ENCODE assay signal across 19 cellular contexts in the genomic region with DNA sequence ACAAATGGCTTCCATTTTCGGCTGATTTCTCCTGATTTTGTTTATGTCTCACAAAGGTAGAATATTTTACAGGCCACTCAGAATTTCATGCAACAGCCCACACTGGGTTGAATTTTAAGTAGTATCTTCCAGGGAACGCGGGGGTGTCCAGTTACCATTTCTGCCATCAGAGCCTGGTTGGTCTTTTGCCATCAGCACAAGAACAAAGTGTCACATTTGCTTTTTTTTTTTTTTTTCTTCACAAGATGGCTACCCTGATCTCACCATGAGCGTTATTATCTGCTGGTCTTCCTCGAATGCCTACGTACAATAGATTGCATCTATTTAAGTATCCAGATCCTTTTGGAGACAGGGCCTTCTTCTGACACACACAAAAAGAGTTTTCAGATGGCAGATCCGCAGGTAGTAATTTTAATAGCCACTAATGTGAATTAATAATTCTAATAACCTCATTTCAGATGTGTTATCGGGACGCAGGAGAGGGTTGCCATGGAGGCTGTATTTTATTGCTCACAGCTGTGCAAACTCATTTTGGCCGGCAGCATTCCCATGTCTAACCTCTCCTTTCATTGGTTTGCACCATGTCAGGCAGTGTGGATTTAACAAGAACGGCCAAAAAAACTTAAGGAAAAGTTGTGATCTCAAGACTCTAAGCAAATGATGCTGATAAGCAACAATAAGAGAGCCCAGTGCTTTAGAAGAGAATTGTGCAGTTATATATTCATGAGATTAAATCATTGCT.
A peak's percentile ranks its signal among the peaks of the same experiment; 100 is the strongest.
DNase-seq lines count a peak whose midpoint lies in the region; ATAC-seq, FAIRE-seq and TF ChIP-seq lines count a peak whose summit lies in the region.
"Had no signal": no experiment of that assay in that cellular context is flagged by ENCODE, and none has a peak within 500 bp of the region (broad histone marks: within the 10 kb centered on the region; RNA-seq: fewer than 3 reads in every experiment).

No MANE protein-coding gene starts in this region.

- POLR2A ChIA-PET in PC-9 (lab: Charles Lee; ENCODE audit: unreplicated experiment) = no interaction called here

- no peaks in the 10 kb centered on the region for H3K4me1 Mint-ChIP-seq in T-helper 2 cell treated with Interferon-gamma antibody and Interleukin-4, amounts not matched to agents 5 μg/mL and 100 μg/mL, for 36 hours (ENCODE audit: low read depth)
- H3K4me1 Mint-ChIP-seq: activated naive CD4-positive, alpha-beta T cell treated with anti-CD3 and anti-CD28 coated beads, Interleukin-2, amount 50 U/mL, for 24 hours had no signal

- H3K4me1 ChIP-seq in left lung (no peaks in the 10 kb centered on the region), small intestine (ENCODE audit: control insufficient read depth in 2 of 2, insufficient read depth in 1 of 2, low read depth in 1 of 2, low read length in 1 of 2) (no peaks in the 10 kb centered on the region), PC-9 (replicated peaks; ENCODE audit: insufficient read depth) (no peaks in the 10 kb centered on the region)
- H3K4me1 ChIP-seq: Peyer's patch had no signal

- H3K27ac ChIP-seq in left lung = no peak overlapping the region
- H3K27ac ChIP-seq in small intestine (ENCODE audit: low read depth in 1 of 2, low read length in 1 of 2) = no peak overlapping the region
- H3K27ac ChIP-seq in PC-9 = no peak overlapping the region
- H3K27ac ChIP-seq: Peyer's patch, tibial nerve had no signal

- no peak overlapping the region for H3K27ac Mint-ChIP-seq in T-helper 2 cell treated with Interferon-gamma antibody and Interleukin-4, amounts not matched to agents 5 μg/mL and 100 μg/mL, for 36 hours
- H3K27ac Mint-ChIP-seq: activated naive CD4-positive, alpha-beta T cell treated with anti-CD3 and anti-CD28 coated beads, Interleukin-2, amount 50 U/mL, for 24 hours; CD8-positive, alpha-beta T cell; T-helper 17 cell had no signal

- no peak for TF ChIP-seq CTCF in left lung (IDR thresholded peaks at IDR 0.05)
- TF ChIP-seq CTCF in PC-9 (conservative IDR thresholded peaks at IDR 0.05) = no peak

- intact Hi-C loops in left lung (cut with DNase I) (no loop called here), PC-9 (cut with micrococcal nuclease; ENCODE audit: unreplicated experiment) (no loop called here)

- FAIRE-seq in small intestine (lab: Jason Lieb, UNC) = no peak

- CTCF ChIA-PET in PC-9 (lab: Charles Lee) = no interaction called here

- H3K9me3 ChIP-seq in left lung (no peaks in the 10 kb centered on the region), small intestine (ENCODE audit: control insufficient read depth, low read depth) (no peaks in the 10 kb centered on the region), PC-9 (ENCODE audit: insufficient read depth, low read depth) (no peaks in the 10 kb centered on the region)
- H3K9me3 ChIP-seq: Peyer's patch, tibial nerve had no signal

- H3K36me3 ChIP-seq in left lung (no peaks in the 10 kb centered on the region), small intestine (ENCODE audit: control insufficient read depth in 2 of 2, insufficient read depth in 2 of 2, low read length in 2 of 2) (no peaks in the 10 kb centered on the region), PC-9 (ENCODE audit: low read depth) (no peaks in the 10 kb centered on the region)
- H3K36me3 ChIP-seq: Peyer's patch, tibial nerve had no signal

- no peaks in the 10 kb centered on the region for H3K79me2 ChIP-seq in PC-9 (ENCODE audit: low read depth)

- H2AFZ ChIP-seq in PC-9 = no peak overlapping the region

- no peak overlapping the region for H3K4me3 Mint-ChIP-seq in T-helper 2 cell treated with Interferon-gamma antibody and Interleukin-4, amounts not matched to agents 5 μg/mL and 100 μg/mL, for 36 hours
- H3K4me3 Mint-ChIP-seq: activated naive CD4-positive, alpha-beta T cell treated with anti-CD3 and anti-CD28 coated beads, Interleukin-2, amount 50 U/mL, for 24 hours; CD8-positive, alpha-beta T cell; T-helper 17 cell had no signal

- H3K36me3 Mint-ChIP-seq in T-helper 2 cell treated with Interferon-gamma antibody and Interleukin-4, amounts not matched to agents 5 μg/mL and 100 μg/mL, for 36 hours (ENCODE audit: low read depth) = no peaks in the 10 kb centered on the region
- H3K36me3 Mint-ChIP-seq: activated naive CD4-positive, alpha-beta T cell treated with anti-CD3 and anti-CD28 coated beads, Interleukin-2, amount 50 U/mL, for 24 hours; CD8-positive, alpha-beta T cell had no signal

- no TSS peak for BruUV-seq in PC-9 (replicated peaks; lab: Mats Ljungman, UMichigan)

- no peak overlapping the region for H3K4me2 ChIP-seq in PC-9

- no peaks in the 10 kb centered on the region for H4K20me1 ChIP-seq in PC-9 (ENCODE audit: insufficient read depth)

- H3F3A ChIP-seq in PC-9 (ENCODE audit: insufficient read depth, low read depth) = no peaks in the 10 kb centered on the region

- 22 to 60% (median 34%) methylated on average over 11 of the region's 11 CpGs for WGBS in small intestine, 3 donors

- peaks cover 26% of the 10 kb centered on the region for H3K27me3 Mint-ChIP-seq in T-helper 2 cell treated with Interferon-gamma antibody and Interleukin-4, amounts not matched to agents 5 μg/mL and 100 μg/mL, for 36 hours (ENCODE audit: low read depth)

- no peaks in the 10 kb centered on the region for H3K27me3 ChIP-seq in left lung
- no peaks in the 10 kb centered on the region for H3K27me3 ChIP-seq in small intestine (ENCODE audit: control insufficient read depth in 2 of 2, insufficient read depth in 2 of 2, low read length in 2 of 2)
- H3K27me3 ChIP-seq in PC-9 (ENCODE audit: insufficient read depth, low read depth) = no peaks in the 10 kb centered on the region
- H3K27me3 ChIP-seq: Peyer's patch, tibial nerve had no signal

- DNase-seq in DMS153 (lab: John Stamatoyannopoulos, UW) (peak; percentile 24), DMS153 treated with DMSO at 0.1 percent for 48 hours (lab: John Stamatoyannopoulos, UW; ENCODE audit: unreplicated experiment) (no peak), RPMI7951 (ENCODE audit: low read depth) (peak; percentile 47), left lung (no peak), small intestine (peak; percentile 47), PC-9 (no peak), NCI-H2171 (lab: John Stamatoyannopoulos, UW) (no peak)
- no peak for DNase-seq in T-helper 2 cell treated with Interferon-gamma antibody and Interleukin-4, amounts not matched to agents 5 μg/mL and 100 μg/mL, for 36 hours (ENCODE audit: low spot score)
- DNase-seq: 8988T; activated CD4-positive, CD25-positive, alpha-beta regulatory T cell treated with anti-CD3 and anti-CD28 coated beads, Interleukin-2, amount 50 U/mL, for 72 hours; CD8-positive, alpha-beta T cell; central memory CD4-positive, alpha-beta T cell; MM.1S; NCI-H226; Peyer's patch; stimulated activated CD4-positive, alpha-beta T cell treated with anti-CD3 and anti-CD28 coated beads, Interleukin-2, amount 100 ng/mL, for 48 hours; T-helper 17 cell had no signal

- H3K9me2 ChIP-seq in PC-9 (ENCODE audit: insufficient read depth) = no peaks in the 10 kb centered on the region

- no peaks in the 10 kb centered on the region for H3K9me3 Mint-ChIP-seq in T-helper 2 cell treated with Interferon-gamma antibody and Interleukin-4, amounts not matched to agents 5 μg/mL and 100 μg/mL, for 36 hours
- H3K9me3 Mint-ChIP-seq: activated naive CD4-positive, alpha-beta T cell treated with anti-CD3 and anti-CD28 coated beads, Interleukin-2, amount 50 U/mL, for 24 hours; CD8-positive, alpha-beta T cell had no signal

- no peak overlapping the region for H3K4me3 ChIP-seq in left lung
- H3K4me3 ChIP-seq in small intestine (ENCODE audit: low read depth in 1 of 2, low read length in 2 of 2) = no peak overlapping the region
- H3K4me3 ChIP-seq in PC-9 = no peak overlapping the region
- H3K4me3 ChIP-seq: Peyer's patch, tibial nerve had no signal

- peak; percentile 48 for ATAC-seq in left lung
- ATAC-seq: CD8-positive, alpha-beta T cell; T-helper 17 cell had no signal

Comparison
In these comparisons a context has a peak if more than half of its experiments do, and no peak if none do; other contexts are left out.
1. DNase-seq: peak in DMS153 (single experiment), RPMI7951 (single experiment) and small intestine (single experiment); none in DMS153 treated with DMSO at 0.1 percent for 48 hours (single experiment), left lung (0 of 2), PC-9 (0 of 2), T-helper 2 cell treated with Interferon-gamma antibody and Interleukin-4, amounts not matched to agents 5 μg/mL and 100 μg/mL, for 36 hours (single experiment) and NCI-H2171 (single experiment).